Comparison of ENCODE assay signal across 28 cellular contexts in genomic region chr5:14834062-14834461, GRCh38.
"Had no signal": no experiment of that assay in that cellular context is flagged by ENCODE, and none has a peak within 500 bp of the region (broad histone marks: within the 10 kb centered on the region; RNA-seq: fewer than 3 reads in every experiment).

No MANE protein-coding gene starts in this region.

- H3K27ac ChIP-seq: adrenal gland, body of pancreas, heart left ventricle had no signal

- ATAC-seq: activated CD8-positive, alpha-beta T cell treated with anti-CD3 and anti-CD28 coated beads for 36 hours; activated naive CD8-positive, alpha-beta T cell treated with anti-CD3 and anti-CD28 coated beads, Interleukin-2, amount 50 U/mL, for 24 hours; activated T-cell treated with anti-CD3 and anti-CD28 coated beads, Interleukin-2, amount 50 U/mL, for 4 hours; body of pancreas; esophagus mucosa; WTC11 had no signal

- H3K4me3 ChIP-seq: adrenal gland, body of pancreas, dorsolateral prefrontal cortex, heart left ventricle had no signal

- FAIRE-seq: colon, frontal cortex had no signal

- H3K36me3 ChIP-seq: adrenal gland had no signal

- H3K27me3 ChIP-seq: adrenal gland, body of pancreas, dorsolateral prefrontal cortex, heart left ventricle had no signal

- H3K4me1 ChIP-seq: adrenal gland had no signal

- H3K9me3 ChIP-seq: adrenal gland, body of pancreas, heart left ventricle had no signal

- DNase-seq: activated CD4-positive, alpha-beta T cell treated with anti-CD3 and anti-CD28 coated beads for 1 hour; activated CD4-positive, alpha-beta T cell treated with anti-CD3 and anti-CD28 coated beads for 4 hours; activated CD4-positive, alpha-beta T cell treated with anti-CD3 and anti-CD28 coated beads, Interleukin-2, amount 50 U/mL, for 1 hour; activated CD4-positive, alpha-beta T cell treated with anti-CD3 and anti-CD28 coated beads, Interleukin-2, amount 50 U/mL, for 48 hours; activated CD8-positive, alpha-beta memory T cell treated with anti-CD3 and anti-CD28 coated beads for 24 hours; activated CD8-positive, alpha-beta T cell treated with anti-CD3 and anti-CD28 coated beads for 36 hours; activated effector memory CD4-positive, alpha-beta T cell treated with anti-CD3 and anti-CD28 coated beads, Interleukin-2, amount 50 U/mL, for 16 hours; activated naive CD4-positive, alpha-beta T cell treated with anti-CD3 and anti-CD28 coated beads for 36 hours; activated naive CD8-positive, alpha-beta T cell treated with anti-CD3 and anti-CD28 coated beads for 36 hours; activated naive CD8-positive, alpha-beta T cell treated with anti-CD3 and anti-CD28 coated beads, Interleukin-2, amount 50 U/mL, for 24 hours; activated T-cell treated with anti-CD3 and anti-CD28 coated beads, Interleukin-2, amount 50 U/mL, for 4 hours; adrenal gland; amygdala; aorta; body of pancreas; caudate nucleus; cortex of kidney; dorsolateral prefrontal cortex; effector memory CD4-positive, alpha-beta T cell; endodermal cell; foreskin fibroblast; glutamatergic neuron; heart left ventricle; T-helper 2 cell had no signal
